ENCODE assay signal across 1 cellular context in genomic region chr3:58180940-58181587, GRCh38.
TF ChIP-seq lines count a peak whose summit lies in the region.

No MANE protein-coding gene starts in this region.

TF ChIP-seq in HepG2, 621 proteins besides CTCF, POLR2A, EP300 and RAD21 (continued from another document and continues in another):
- TF ChIP-seq ZBTB25 (CRISPR knock-in tag; IDR thresholded peaks at IDR 0.05): no peak
- TF ChIP-seq NFYB (CRISPR knock-in tag; IDR thresholded peaks at IDR 0.05): no peak
- no peak for TF ChIP-seq JARID2 (CRISPR knock-in tag; IDR thresholded peaks at IDR 0.05; ENCODE audit: insufficient replicate concordance)
- no peak for TF ChIP-seq ZNF724P (CRISPR knock-in tag; IDR thresholded peaks at IDR 0.05; ENCODE audit: borderline replicate concordance)
- no peak for TF ChIP-seq TAF1 (CRISPR knock-in tag; IDR thresholded peaks at IDR 0.05)
- peak; percentile 83; the same call in 1 of the 2 replicates for TF ChIP-seq MIXL1 (CRISPR knock-in tag; IDR thresholded peaks at IDR 0.05)
- peak; percentile 97 for TF ChIP-seq ZNF24 (IDR thresholded peaks at IDR 0.05)
- TF ChIP-seq RAD51 (IDR thresholded peaks at IDR 0.05; ENCODE audit: borderline replicate concordance): no peak
- no peak for TF ChIP-seq ZC3H4 (CRISPR knock-in tag; IDR thresholded peaks at IDR 0.05; ENCODE audit: borderline replicate concordance)
- no peak for TF ChIP-seq MXD1 (CRISPR knock-in tag; IDR thresholded peaks at IDR 0.05)
- no peak for TF ChIP-seq NFE2L1 (CRISPR knock-in tag; IDR thresholded peaks at IDR 0.05; ENCODE audit: borderline replicate concordance)
- peak; percentile 21; the same call in 1 of the 2 replicates for TF ChIP-seq ELF3 (CRISPR knock-in tag; IDR thresholded peaks at IDR 0.05)
- TF ChIP-seq BCL3 (CRISPR knock-in tag; IDR thresholded peaks at IDR 0.05): no peak
- no peak for TF ChIP-seq CCDC6 (CRISPR knock-in tag; IDR thresholded peaks at IDR 0.05)
- 0 out of 2 replicates have a peak, but pooled peaks have one; percentile 28 for TF ChIP-seq FUBP1 (CRISPR knock-in tag; IDR thresholded peaks at IDR 0.05; ENCODE audit: borderline replicate concordance)
- TF ChIP-seq DR1 (CRISPR knock-in tag; IDR thresholded peaks at IDR 0.05): no peak
- TF ChIP-seq ZNF547 (CRISPR knock-in tag; IDR thresholded peaks at IDR 0.05): no peak
- TF ChIP-seq FOXO1 (CRISPR knock-in tag; IDR thresholded peaks at IDR 0.05): peak; percentile 45; the same call in 1 of the 2 replicates
- TF ChIP-seq JUNB (CRISPR knock-in tag; IDR thresholded peaks at IDR 0.05; ENCODE audit: borderline replicate concordance): peak; percentile 75; the same call in 1 of the 2 replicates
- no peak for TF ChIP-seq NAIF1 (CRISPR knock-in tag; IDR thresholded peaks at IDR 0.05; ENCODE audit: borderline replicate concordance)
- TF ChIP-seq KLF11 (CRISPR knock-in tag; IDR thresholded peaks at IDR 0.05): no peak
- TF ChIP-seq SIX4 (CRISPR knock-in tag; IDR thresholded peaks at IDR 0.05): no peak
- no peak for TF ChIP-seq SMYD3 (CRISPR knock-in tag; IDR thresholded peaks at IDR 0.05)
- no peak for TF ChIP-seq ZNF83 (CRISPR knock-in tag; IDR thresholded peaks at IDR 0.05; ENCODE audit: borderline replicate concordance)
- TF ChIP-seq ARID3A (IDR thresholded peaks at IDR 0.05; ENCODE audit: low read depth, low read length): peak; percentile 94
- no peak for TF ChIP-seq ZXDC (CRISPR knock-in tag; IDR thresholded peaks at IDR 0.05)
- TF ChIP-seq ZMYM4 (CRISPR knock-in tag; IDR thresholded peaks at IDR 0.05): no peak
- TF ChIP-seq EHMT2 (IDR thresholded peaks at IDR 0.05; ENCODE audit: borderline replicate concordance, low read depth, low read length): no peak
- TF ChIP-seq MED13 (CRISPR knock-in tag; IDR thresholded peaks at IDR 0.05): no peak
- no peak for TF ChIP-seq ARID2 (CRISPR knock-in tag; IDR thresholded peaks at IDR 0.05; ENCODE audit: borderline replicate concordance)
- TF ChIP-seq WIZ (CRISPR knock-in tag; IDR thresholded peaks at IDR 0.05): no peak
- no peak for TF ChIP-seq KDM6A (CRISPR knock-in tag; IDR thresholded peaks at IDR 0.05; ENCODE audit: low read depth)
- no peak for TF ChIP-seq ZNF570 (CRISPR knock-in tag; IDR thresholded peaks at IDR 0.05; ENCODE audit: borderline replicate concordance)
- TF ChIP-seq SP140L (CRISPR knock-in tag; IDR thresholded peaks at IDR 0.05; ENCODE audit: borderline replicate concordance): no peak
- TF ChIP-seq ZNF383 (CRISPR knock-in tag; IDR thresholded peaks at IDR 0.05; ENCODE audit: borderline replicate concordance): no peak
- TF ChIP-seq FOXM1 (CRISPR knock-in tag; IDR thresholded peaks at IDR 0.05): no peak
- no peak for TF ChIP-seq ZNF263 (CRISPR knock-in tag; IDR thresholded peaks at IDR 0.05)
- TF ChIP-seq FOSL1 (CRISPR knock-in tag; IDR thresholded peaks at IDR 0.05; ENCODE audit: borderline replicate concordance): peak; percentile 88
- TF ChIP-seq ZFP36L2 (CRISPR knock-in tag; IDR thresholded peaks at IDR 0.05): no peak
- TF ChIP-seq CHD4 (IDR thresholded peaks at IDR 0.05; ENCODE audit: borderline replicate concordance, low read length): peak; percentile 90; the same call in 1 of the 2 replicates
- TF ChIP-seq IKZF1 (IDR thresholded peaks at IDR 0.05): no peak
- TF ChIP-seq TFE3 (CRISPR knock-in tag; IDR thresholded peaks at IDR 0.05): no peak
- TF ChIP-seq ZNF816 (CRISPR knock-in tag; IDR thresholded peaks at IDR 0.05; ENCODE audit: borderline replicate concordance): no peak
- TF ChIP-seq ZNF672 (CRISPR knock-in tag; IDR thresholded peaks at IDR 0.05): no peak
- no peak for TF ChIP-seq HBP1 (CRISPR knock-in tag; IDR thresholded peaks at IDR 0.05; ENCODE audit: low read depth)
- TF ChIP-seq HOMEZ (CRISPR knock-in tag; IDR thresholded peaks at IDR 0.05; ENCODE audit: low read depth): 0 out of 2 replicates have a peak, but pooled peaks have one; percentile 12
- TF ChIP-seq NR2F6 (IDR thresholded peaks at IDR 0.05): 0 out of 2 replicates have a peak, but pooled peaks have one; percentile 45
- TF ChIP-seq NR2F6 (CRISPR knock-in tag; IDR thresholded peaks at IDR 0.05): no peak
- TF ChIP-seq SNAI1 (CRISPR knock-in tag; IDR thresholded peaks at IDR 0.05; ENCODE audit: borderline replicate concordance): no peak
- no peak for TF ChIP-seq HDAC6 (IDR thresholded peaks at IDR 0.05; ENCODE audit: low read depth, low read length)
- no peak for TF ChIP-seq MTA1 (CRISPR knock-in tag; IDR thresholded peaks at IDR 0.05; ENCODE audit: borderline replicate concordance)
- no peak for TF ChIP-seq ZNF597 (CRISPR knock-in tag; IDR thresholded peaks at IDR 0.05)
- no peak for TF ChIP-seq SRSF4 (IDR thresholded peaks at IDR 0.05; ENCODE audit: low read depth, low read length, poor library complexity, severe bottlenecking)
- TF ChIP-seq SRY (CRISPR knock-in tag; IDR thresholded peaks at IDR 0.05): no peak
- TF ChIP-seq E2F2 (CRISPR knock-in tag; IDR thresholded peaks at IDR 0.05; ENCODE audit: borderline replicate concordance): no peak
- TF ChIP-seq TEAD3 (CRISPR knock-in tag; optimal IDR thresholded peaks at IDR 0.05; ENCODE audit: borderline replicate concordance): peak; percentile 89
